1 cellular context compared by ENCODE assay signal in genomic region chr16:8589293-8590160, GRCh38.
TF ChIP-seq lines count a peak whose summit lies in the region.

No MANE protein-coding gene starts in this region.

TF ChIP-seq in H1, 55 proteins besides CTCF, POLR2A, EP300 and RAD21:
- TF ChIP-seq RNF2 (IDR thresholded peaks at IDR 0.05; ENCODE audit: borderline replicate concordance, low read depth, low read length, missing control alignments, poor library complexity, severe bottlenecking) (peak; percentile 38), HDAC6 (IDR thresholded peaks at IDR 0.05; ENCODE audit: low read depth, low read length) (no peak), SUZ12 (IDR thresholded peaks at IDR 0.05; ENCODE audit: low read length) (peak; percentile 65; the same call in 1 of the 2 replicates), RBBP5 (IDR thresholded peaks at IDR 0.05; ENCODE audit: borderline replicate concordance, low read depth, low read length) (0 out of 2 replicates have a peak, but pooled peaks have one; percentile 12), YY1 (IDR thresholded peaks at IDR 0.05; ENCODE audit: low read depth, low read length) (0 out of 2 replicates have a peak, but pooled peaks have one; percentile 30), KDM4A (IDR thresholded peaks at IDR 0.05; ENCODE audit: low read depth, low read length, severe bottlenecking) (peak; percentile 90), BCL11A (IDR thresholded peaks at IDR 0.05; ENCODE audit: low read depth in 2 of 2, low read length in 2 of 2) (no peak), GABPA (IDR thresholded peaks at IDR 0.05; ENCODE audit: borderline replicate concordance, insufficient read depth, low read length) (no peak), EZH2 (IDR thresholded peaks at IDR 0.05; ENCODE audit: low read depth, low read length, severe bottlenecking) (peak; percentile 61)
